In the genomic region with DNA sequence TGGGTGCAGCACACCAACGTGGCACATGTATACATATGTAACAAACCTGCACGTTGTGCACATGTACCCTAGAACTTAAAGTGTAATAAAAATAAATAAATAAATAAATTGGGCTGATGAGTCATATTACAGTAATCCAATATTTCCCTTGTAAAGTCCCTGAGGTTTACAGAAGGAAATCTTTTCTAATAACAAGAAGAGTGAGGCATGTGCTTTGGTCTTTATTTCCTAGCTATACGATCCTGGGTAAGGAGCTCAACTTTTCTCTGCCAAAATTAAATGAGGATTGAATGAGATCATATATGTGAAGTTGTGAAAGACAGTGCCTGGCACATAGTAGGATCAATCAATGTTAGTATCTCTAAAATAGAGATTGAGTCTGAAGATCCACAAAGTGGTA, we compare ENCODE assay signal across 1 cellular context. TPM values are rescaled to one million over a fixed set of nuclear protein-coding genes. Genes with fewer than 3 reads are reported as not detected.
"Had no signal": no experiment of that assay in that cellular context is flagged by ENCODE, and none has a peak within 500 bp of the region (broad histone marks: within the 10 kb centered on the region; RNA-seq: fewer than 3 reads in every experiment).

No MANE protein-coding gene starts in this region.

RNA-seq across cellular contexts. Expression of a gene that starts 57.5 kb away (rescaled TPM):
- total RNA-seq: H7 had no signal
